Comparison of ENCODE assay signal across 1 cellular context in the genomic region with DNA sequence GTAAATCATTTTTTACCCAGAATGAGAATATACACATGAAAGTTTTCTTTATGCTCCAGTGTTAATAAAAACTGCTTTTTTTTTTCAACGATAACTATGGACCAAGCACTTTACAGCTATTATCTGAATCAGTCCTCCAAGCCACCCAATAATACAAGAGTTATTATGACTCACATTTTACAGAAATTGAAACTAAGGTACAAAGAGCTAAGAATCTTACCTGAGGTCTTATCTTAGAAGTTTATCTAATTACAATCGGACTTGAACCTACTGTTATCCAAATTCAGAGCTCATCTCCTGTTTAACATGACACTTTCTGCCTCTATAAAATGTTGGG.
TF ChIP-seq lines count a peak whose summit lies in the region.

No MANE protein-coding gene starts in this region.

TF ChIP-seq in A549, 52 proteins besides CTCF, POLR2A, EP300 and RAD21 (continued from another document):
- TF ChIP-seq REST (IDR thresholded peaks at IDR 0.05) (no peak), RCOR1 (IDR thresholded peaks at IDR 0.05; ENCODE audit: low read depth, low read length) (no peak)
